ENCODE assay signal across 8 cellular contexts in the genomic region with DNA sequence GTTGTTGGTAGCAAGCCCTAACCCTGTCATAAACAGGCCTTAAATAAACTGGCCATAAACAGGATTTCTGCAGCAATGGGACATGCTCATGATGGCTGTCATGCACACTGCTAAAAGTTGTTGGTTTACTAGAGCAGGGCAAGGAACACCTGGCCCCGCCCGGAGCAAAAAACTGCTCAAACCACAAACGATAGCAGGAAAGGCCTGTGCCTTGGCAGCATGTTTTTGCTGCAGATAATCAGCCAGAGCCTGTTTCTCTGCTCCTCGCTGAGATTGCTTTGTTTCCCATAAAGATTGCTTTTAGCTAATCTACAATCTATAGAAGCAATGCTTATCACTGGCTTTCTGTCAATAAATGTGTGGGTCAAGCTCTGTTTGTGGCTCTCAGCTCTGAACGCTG. TPM values are rescaled to one million over a fixed set of nuclear protein-coding genes. Genes with fewer than 3 reads are reported as not detected.
DNase-seq lines count a peak whose midpoint lies in the region; ATAC-seq, FAIRE-seq and TF ChIP-seq lines count a peak whose summit lies in the region.
"Not testable (repeated sequence)": the region's sequence is repeated elsewhere in the genome, so short reads cannot be mapped to it uniquely, and the experiment has no call there.

No MANE protein-coding gene starts in this region.

- not testable (repeated sequence) for H2BK120ac ChIP-seq in trophoblast cell (ENCODE audit: insufficient read depth, low read length, poor library complexity)

- not testable (repeated sequence) for H3K9me1 ChIP-seq in keratinocyte (ENCODE audit: control insufficient read depth, extremely low read depth, insufficient read depth, low read length)

- CTCF ChIA-PET in CD8-positive, alpha-beta T cell (lab: Charles Lee): interaction anchor here (1.3 kb wide), 1 partner anchor 75 kb away, joined by 4 read pairs; the partner anchor contains the start of gene EXOG
- CTCF ChIA-PET in T-cell (lab: Charles Lee): not testable (repeated sequence)

- not testable (repeated sequence) for H2BK5ac ChIP-seq in trophoblast cell (ENCODE audit: low read depth, low read length, poor library complexity)

- H3K9me3 Mint-ChIP-seq in CD8-positive, alpha-beta T cell; T-cell; activated CD4-positive, alpha-beta T cell treated with anti-CD3 and anti-CD28 coated beads, Interleukin-2, amount 10 ng/mL, durations not matched to agents 24 days and 14 days; activated naive CD8-positive, alpha-beta T cell treated with anti-CD3 and anti-CD28 coated beads for 36 hours; type B pancreatic cell: not testable (repeated sequence)

- H4K91ac ChIP-seq in trophoblast cell (ENCODE audit: low read depth, low read length): peak overlapping the region; percentile 72

- H3K4me3 ChIP-seq in CD8-positive, alpha-beta T cell (ENCODE audit: low read depth, low read length); keratinocyte (ENCODE audit: control insufficient read depth in 2 of 3, extremely low read depth in 1 of 3, insufficient read depth in 2 of 3, low read depth in 1 of 3, low read length in 3 of 3); trophoblast cell (ENCODE audit: low read depth, low read length): not testable (repeated sequence)
- peak overlapping the region; percentile 61 for H3K4me3 ChIP-seq in Jurkat, Clone E6-1 (ENCODE audit: low read length)

- intact Hi-C loops in CD8-positive, alpha-beta T cell (cut with DNase I, micrococcal nuclease); activated CD4-positive, alpha-beta T cell treated with anti-CD3 and anti-CD28 coated beads, Interleukin-2, amount 10 ng/mL, durations not matched to agents 24 days and 14 days (cut with micrococcal nuclease): not testable (repeated sequence)

- not testable (repeated sequence) for H2BK12ac ChIP-seq in trophoblast cell (ENCODE audit: low read length)

- not testable (repeated sequence) for H3K23ac ChIP-seq in trophoblast cell (ENCODE audit: low read length)

- ATAC-seq in CD8-positive, alpha-beta T cell: peak; percentile 38
- peak in 3 of 4 experiments; percentile 47 to 68 (median 63) for ATAC-seq in T-cell (replicated peaks in 1 of 4)

- H3K36me3 Mint-ChIP-seq in CD8-positive, alpha-beta T cell; T-cell; activated CD4-positive, alpha-beta T cell treated with anti-CD3 and anti-CD28 coated beads, Interleukin-2, amount 10 ng/mL, durations not matched to agents 24 days and 14 days (ENCODE audit: low read depth); activated naive CD8-positive, alpha-beta T cell treated with anti-CD3 and anti-CD28 coated beads for 36 hours; type B pancreatic cell: not testable (repeated sequence)

- not testable (repeated sequence) for H3K27me3 ChIP-seq in CD8-positive, alpha-beta T cell (ENCODE audit: insufficient read depth, low read length); keratinocyte (ENCODE audit: control insufficient read depth, extremely low read depth, insufficient read depth, low read length); trophoblast cell (ENCODE audit: insufficient read depth, low read length)

- H3K4ac ChIP-seq in trophoblast cell (ENCODE audit: low read depth, low read length): not testable (repeated sequence)

- peak overlapping the region; percentile 86 for H3K27ac Mint-ChIP-seq in CD8-positive, alpha-beta T cell
- peak overlapping the region; percentile 80 to 89 for H3K27ac Mint-ChIP-seq in T-cell
- H3K27ac Mint-ChIP-seq in activated CD4-positive, alpha-beta T cell treated with anti-CD3 and anti-CD28 coated beads, Interleukin-2, amount 10 ng/mL, durations not matched to agents 24 days and 14 days: not testable (repeated sequence)
- peak overlapping the region; percentile 32 for H3K27ac Mint-ChIP-seq in activated naive CD8-positive, alpha-beta T cell treated with anti-CD3 and anti-CD28 coated beads for 36 hours
- peak overlapping the region; percentile 85 for H3K27ac Mint-ChIP-seq in type B pancreatic cell

- H3K4me1 ChIP-seq in CD8-positive, alpha-beta T cell (ENCODE audit: insufficient read depth, low read length): peaks cover 14% of the 10 kb centered on the region
- H3K4me1 ChIP-seq in keratinocyte (ENCODE audit: control insufficient read depth, extremely low read depth, insufficient read depth, low read length); trophoblast cell (ENCODE audit: control insufficient read depth in 1 of 2, insufficient read depth in 2 of 2, low read length in 2 of 2): not testable (repeated sequence)

- not testable (repeated sequence) for H3K79me2 ChIP-seq in keratinocyte (ENCODE audit: control insufficient read depth, insufficient read depth, low read length); trophoblast cell (ENCODE audit: control insufficient read depth, insufficient read depth, low read length, poor library complexity)

- H3K4me1 Mint-ChIP-seq in CD8-positive, alpha-beta T cell (ENCODE audit: low read depth): peaks cover 39% of the 10 kb centered on the region
- peaks cover 26 to 45% (median 27%) of the 10 kb centered on the region in 3 donors for H3K4me1 Mint-ChIP-seq in T-cell
- H3K4me1 Mint-ChIP-seq in activated CD4-positive, alpha-beta T cell treated with anti-CD3 and anti-CD28 coated beads, Interleukin-2, amount 10 ng/mL, durations not matched to agents 24 days and 14 days: peaks cover 19% of the 10 kb centered on the region
- peaks cover 20% of the 10 kb centered on the region for H3K4me1 Mint-ChIP-seq in activated naive CD8-positive, alpha-beta T cell treated with anti-CD3 and anti-CD28 coated beads for 36 hours
- H3K4me1 Mint-ChIP-seq in type B pancreatic cell (ENCODE audit: unreplicated experiment): not testable (repeated sequence)

- not testable (repeated sequence) for H3K27ac ChIP-seq in CD8-positive, alpha-beta T cell (ENCODE audit: low read depth, low read length); keratinocyte (ENCODE audit: control insufficient read depth, insufficient read depth, low read length)
- H3K27ac ChIP-seq in trophoblast cell (ENCODE audit: low read depth, low read length): peak overlapping the region; percentile 63

- POLR2A ChIA-PET in CD8-positive, alpha-beta T cell (lab: Charles Lee); T-cell (lab: Charles Lee): not testable (repeated sequence)

- not testable (repeated sequence) for H3K79me1 ChIP-seq in trophoblast cell (ENCODE audit: low read length)

- peak; percentile 55 for FAIRE-seq in keratinocyte (lab: Jason Lieb, UNC)

- not testable (repeated sequence) for H3K18ac ChIP-seq in trophoblast cell (ENCODE audit: low read length)

- not testable (repeated sequence) for TF ChIP-seq CTCF in CD8-positive, alpha-beta T cell (IDR thresholded peaks at IDR 0.05); keratinocyte (optimal IDR thresholded peaks at IDR 0.05 in 1 of 3, IDR thresholded peaks at IDR 0.05 in 1 of 3, conservative IDR thresholded peaks at IDR 0.05 in 1 of 3; ENCODE audit: extremely low read depth in 1 of 3, insufficient read depth in 2 of 3, low read length in 3 of 3); type B pancreatic cell (conservative IDR thresholded peaks at IDR 0.05)

- not testable (repeated sequence) for H4K20me1 ChIP-seq in keratinocyte (ENCODE audit: control insufficient read depth, extremely low read depth, insufficient read depth, low read length)

- DNase-seq in CD8-positive, alpha-beta T cell; activated naive CD8-positive, alpha-beta T cell treated with anti-CD3 and anti-CD28 coated beads for 36 hours; keratinocyte (ENCODE audit: low read depth, low spot score); type B pancreatic cell (ENCODE audit: extremely low spot score, unreplicated experiment): not testable (repeated sequence)
- DNase-seq in Jurkat, Clone E6-1 (ENCODE audit: low read depth, low spot score): peak; percentile 78
- DNase-seq in T-cell (peak in 2 of 34 experiments; percentile 6 to 16), trophoblast cell (peak in 1 of 2 donors; percentile 25)
- peak; percentile 65 for DNase-seq in activated CD4-positive, alpha-beta T cell treated with anti-CD3 and anti-CD28 coated beads, Interleukin-2, amount 10 ng/mL, durations not matched to agents 24 days and 14 days

- H3K27me3 Mint-ChIP-seq in CD8-positive, alpha-beta T cell (ENCODE audit: low read depth); T-cell; activated CD4-positive, alpha-beta T cell treated with anti-CD3 and anti-CD28 coated beads, Interleukin-2, amount 10 ng/mL, durations not matched to agents 24 days and 14 days; activated naive CD8-positive, alpha-beta T cell treated with anti-CD3 and anti-CD28 coated beads for 36 hours; type B pancreatic cell: not testable (repeated sequence)

- peak overlapping the region; percentile 27 for H3K14ac ChIP-seq in trophoblast cell (ENCODE audit: low read length)

- not testable (repeated sequence) for H3K36me3 ChIP-seq in CD8-positive, alpha-beta T cell (ENCODE audit: insufficient read depth, low read length); keratinocyte (ENCODE audit: control insufficient read depth in 2 of 2, extremely low read depth in 1 of 2, insufficient read depth in 2 of 2, low read length in 2 of 2); trophoblast cell (ENCODE audit: control insufficient read depth in 1 of 2, insufficient read depth in 2 of 2, low read length in 2 of 2)

- not testable (repeated sequence) for H3K9me3 ChIP-seq in CD8-positive, alpha-beta T cell (ENCODE audit: low read length); keratinocyte (ENCODE audit: control insufficient read depth, low read depth, low read length); trophoblast cell (ENCODE audit: insufficient read depth, low read depth, low read length)

- H3K9ac ChIP-seq in keratinocyte (ENCODE audit: control insufficient read depth, extremely low read depth, insufficient read depth, low read length); trophoblast cell (ENCODE audit: low read length): not testable (repeated sequence)

- not testable (repeated sequence) for H3K4me2 ChIP-seq in keratinocyte (ENCODE audit: control insufficient read depth, extremely low read depth, insufficient read depth, low read depth, low read length); trophoblast cell (ENCODE audit: low read length)

- dilution Hi-C loops in keratinocyte (cut with MboI; ENCODE audit: extremely low pct_ligation_motif_present, low sequenced_read_pairs): not testable (repeated sequence)

- H4K12ac ChIP-seq in trophoblast cell (ENCODE audit: low read depth, low read length): not testable (repeated sequence)

- H4K8ac ChIP-seq in trophoblast cell (ENCODE audit: low read depth, low read length): peak overlapping the region; percentile 36

- H3K4me3 Mint-ChIP-seq in CD8-positive, alpha-beta T cell: peak overlapping the region; percentile 67
- H3K4me3 Mint-ChIP-seq in T-cell: peak overlapping the region in 1 of 3 donors; percentile 80
- not testable (repeated sequence) for H3K4me3 Mint-ChIP-seq in activated CD4-positive, alpha-beta T cell treated with anti-CD3 and anti-CD28 coated beads, Interleukin-2, amount 10 ng/mL, durations not matched to agents 24 days and 14 days; activated naive CD8-positive, alpha-beta T cell treated with anti-CD3 and anti-CD28 coated beads for 36 hours
- H3K4me3 Mint-ChIP-seq in type B pancreatic cell: peak overlapping the region; percentile 12

- WGBS in trophoblast cell (ENCODE audit: extremely low coverage, insufficient coverage, insufficient read length): no CpG with 5 or more reads among the region's 5 CpGs

- H2AFZ ChIP-seq in keratinocyte (ENCODE audit: control insufficient read depth, low read length): not testable (repeated sequence)
- peak overlapping the region; percentile 5 for H2AFZ ChIP-seq in trophoblast cell (ENCODE audit: insufficient read depth, low read length, poor library complexity)

- not testable (repeated sequence) for H2AK5ac ChIP-seq in trophoblast cell (ENCODE audit: low read length)

RNA-seq across cellular contexts. Expression of gene ACVR2B, which starts 32.9 kb away (rescaled TPM):
- total RNA-seq in CD8-positive, alpha-beta T cell: 1 to 10 TPM; 2.1 to 3.0 TPM
- 5.1 TPM for polyA plus RNA-seq in Jurkat, Clone E6-1 (2012; ENCODE audit: insufficient read depth, insufficient read length)
- total RNA-seq in T-cell: 10 to 100 TPM in 1 of 5 donors, 1 to 10 TPM in 4; 6.3 to 11.0 (median 8.1) TPM
- 12.2 and 12.6 TPM in 2 replicates for total RNA-seq in activated CD4-positive, alpha-beta T cell treated with anti-CD3 and anti-CD28 coated beads, Interleukin-2, amount 10 ng/mL, durations not matched to agents 24 days and 14 days
- 1 to 10 TPM; 4.3 to 5.1 TPM for total RNA-seq in activated naive CD8-positive, alpha-beta T cell treated with anti-CD3 and anti-CD28 coated beads for 36 hours
- polyA plus RNA-seq in keratinocyte: 0.37 to 0.71 TPM (median 0.46 TPM) in 3 replicates
- polyA plus RNA-seq in keratinocyte (2011; ENCODE audit: low read depth): 0.31 TPM
- polyA plus RNA-seq in keratinocyte (2011; cell fraction: cytosol; rRNA removed): 0.27 TPM in 2 replicates
- 0.83 and 1.0 TPM in 2 replicates for polyA plus RNA-seq in keratinocyte (2011; cell fraction: nucleus; rRNA removed)
- 0.37 and 0.57 TPM in 2 replicates for polyA plus RNA-seq in keratinocyte (2012; ENCODE audit: low replicate concordance)
- 1.7 to 4.7 TPM (median 1.8 TPM) in 3 replicates for polyA minus RNA-seq in keratinocyte
- 0.77 TPM for polyA minus RNA-seq in keratinocyte (2011; cell fraction: cytosol; rRNA and poly(A)+ RNA removed)
- 1.8 and 2.5 TPM in 2 replicates for polyA minus RNA-seq in keratinocyte (2011; cell fraction: nucleus; rRNA and poly(A)+ RNA removed)
- polyA plus RNA-seq in trophoblast cell (2013): 10.4 and 12.1 TPM in 2 replicates
- 27.1 and 42.8 TPM in 2 replicates for total RNA-seq in type B pancreatic cell (ENCODE audit: low replicate concordance)
